ENCODE assay signal across 21 cellular contexts in genomic region chr12:110705309-110705708, GRCh38. TPM values are rescaled to one million over a fixed set of nuclear protein-coding genes. Genes with fewer than 3 reads are reported as not detected.
"Had no signal": no experiment of that assay in that cellular context is flagged by ENCODE, and none has a peak within 500 bp of the region (broad histone marks: within the 10 kb centered on the region; RNA-seq: fewer than 3 reads in every experiment).

No MANE protein-coding gene starts in this region.

- H3K4me3 Mint-ChIP-seq: naive B cell had no signal

- H3K9me3 ChIP-seq: esophagus muscularis mucosa, gastroesophageal sphincter, left ventricle myocardium inferior, lower lobe of right lung, neutrophil, sigmoid colon, stomach, thoracic aorta, transverse colon had no signal

- H3K27me3 Mint-ChIP-seq: naive B cell had no signal

- H3K9me3 Mint-ChIP-seq: naive B cell had no signal

- H3K4me1 ChIP-seq: esophagus muscularis mucosa, gastroesophageal sphincter, left ventricle myocardium inferior, lower lobe of right lung, sigmoid colon, stomach, transverse colon had no signal

- H3K4me3 ChIP-seq: esophagus muscularis mucosa, gastroesophageal sphincter, left ventricle myocardium inferior, lower lobe of right lung, sigmoid colon, skin epidermis, stomach, thoracic aorta, transverse colon had no signal

- ATAC-seq: gastroesophageal sphincter, lower lobe of right lung had no signal

- DNase-seq: cortex of kidney; effector memory CD4-positive, alpha-beta T cell; foreskin fibroblast; glutamatergic neuron; left ventricle myocardium inferior; lower lobe of right lung; naive B cell; posterior cingulate gyrus; sigmoid colon; stimulated activated CD4-positive, alpha-beta T cell treated with anti-CD3 and anti-CD28 coated beads, Interleukin-2, amount 100 ng/mL, for 24 hours; stimulated activated CD4-positive, alpha-beta T cell treated with anti-CD3 and anti-CD28 coated beads, Interleukin-4, amount 100 ng/mL, for 4 hours; substantia nigra had no signal

- H3K27me3 ChIP-seq: esophagus muscularis mucosa, gastroesophageal sphincter, neutrophil, sigmoid colon, stomach, transverse colon had no signal

- H3K27ac ChIP-seq: epithelial cell of prostate, esophagus muscularis mucosa, gastroesophageal sphincter, left ventricle myocardium inferior, lower lobe of right lung, neutrophil, sigmoid colon, skin epidermis, stomach, thoracic aorta, transverse colon had no signal

- H3K36me3 ChIP-seq: esophagus muscularis mucosa, gastroesophageal sphincter, left ventricle myocardium inferior, lower lobe of right lung, neutrophil, sigmoid colon, stomach, thoracic aorta, transverse colon had no signal

- H3K36me3 Mint-ChIP-seq: naive B cell had no signal

RNA-seq across cellular contexts. Expression of gene HVCN1, which starts 16.4 kb away (rescaled TPM):
- polyA plus RNA-seq: neural cell had no signal
